10 cellular contexts compared by ENCODE assay signal in the genomic region with DNA sequence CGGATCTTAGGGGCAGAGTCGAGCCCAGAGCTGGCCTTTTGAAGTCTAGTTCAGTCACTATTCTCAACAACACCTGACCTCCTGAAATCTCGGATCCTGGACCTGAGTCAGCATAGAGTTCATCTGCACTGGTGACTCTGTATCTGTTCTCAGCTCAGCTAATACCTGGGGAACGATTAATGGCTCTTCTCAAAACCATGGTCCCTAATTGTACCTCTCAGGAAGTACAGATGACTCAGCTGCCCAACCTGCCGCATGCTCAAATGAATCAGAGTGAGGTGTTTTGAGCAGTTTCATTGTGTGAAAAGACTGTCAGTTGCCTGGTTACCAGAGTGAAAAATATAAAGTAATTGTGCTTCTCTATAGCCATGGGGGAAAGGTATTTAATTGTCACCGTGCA.
DNase-seq lines count a peak whose midpoint lies in the region; ATAC-seq, FAIRE-seq and TF ChIP-seq lines count a peak whose summit lies in the region.
"Had no signal": no experiment of that assay in that cellular context is flagged by ENCODE, and none has a peak within 500 bp of the region (broad histone marks: within the 10 kb centered on the region; RNA-seq: fewer than 3 reads in every experiment).

No MANE protein-coding gene starts in this region.

- FAIRE-seq in RCC 7860 (lab: Jason Lieb, UNC): peak; percentile 83
- FAIRE-seq: GM19239 had no signal

- no peak for TF ChIP-seq CTCF in GM13977 (IDR thresholded peaks at IDR 0.05; ENCODE audit: extremely low read depth, insufficient read depth, missing control alignments)

- in situ Hi-C loops in GM13977 (cut with MboI; ENCODE audit: low pct_unique_long_range_greater_than_20kb, low sequenced_read_pairs, unreplicated experiment): no loop called here

- ATAC-seq in HG03520 (IDR thresholded peaks at IDR 0.05; ENCODE audit: unreplicated experiment) (peak; percentile 82), HG02884 (IDR thresholded peaks at IDR 0.05; ENCODE audit: unreplicated experiment) (no peak), GM19455 (IDR thresholded peaks at IDR 0.05; ENCODE audit: unreplicated experiment) (no peak)

- DNase-seq in activated CD4-positive, alpha-beta T cell treated with anti-CD3 and anti-CD28 coated beads for 48 hours: peak; percentile 22
- DNase-seq in activated CD4-positive, alpha-beta T cell treated with anti-CD3 and anti-CD28 coated beads for 1 hour: no peak
- DNase-seq in RCC 7860 (ENCODE audit: low spot score) (peak; percentile 84), kidney glomerular epithelial cell (lab: John Stamatoyannopoulos, UW) (peak; percentile 74), GM13977 (ENCODE audit: low spot score) (no peak)
- DNase-seq: NCI-H82 had no signal

Comparison
In these comparisons a context has a peak if more than half of its experiments do, and no peak if none do; other contexts are left out.
1. DNase-seq: peak in activated CD4-positive, alpha-beta T cell treated with anti-CD3 and anti-CD28 coated beads for 48 hours (single experiment), RCC 7860 (single experiment) and kidney glomerular epithelial cell (single experiment); none in activated CD4-positive, alpha-beta T cell treated with anti-CD3 and anti-CD28 coated beads for 1 hour (single experiment) and GM13977 (single experiment).